In genomic region chr4:183503497-183504063, GRCh38 we compare ENCODE assay signal across 8 cellular contexts. TPM values are rescaled to one million over a fixed set of nuclear protein-coding genes. Genes with fewer than 3 reads are reported as not detected.
DNase-seq lines count a peak whose midpoint lies in the region; ATAC-seq and TF ChIP-seq lines count a peak whose summit lies in the region.

No MANE protein-coding gene starts in this region.

- H3K79me1 ChIP-seq in H9 (ENCODE audit: insufficient read depth, low read depth, low read length, poor library complexity, severe bottlenecking) = no peaks in the 10 kb centered on the region

- no peak for TF ChIP-seq CTCF in H9 (conservative IDR thresholded peaks at IDR 0.05)

- H4K5ac ChIP-seq in H9 (ENCODE audit: insufficient read length, low read depth, low read length) = no peak overlapping the region

- H2BK120ac ChIP-seq in H9 (ENCODE audit: low read depth, low read length, poor library complexity, severe bottlenecking) = no peak overlapping the region

- DNase-seq in activated T-cell treated with anti-CD3 and anti-CD28 coated beads, Interleukin-2, amount 50 U/mL, for 24 hours = no peak
- DNase-seq in activated T-cell treated with anti-CD3 and anti-CD28 coated beads for 4 hours (no peak), H9 (no peak), NCI-H146 (lab: John Stamatoyannopoulos, UW) (peak; percentile 73), Ammon's horn (ENCODE audit: low spot score) (no peak)
- peak in 1 of 10 donors; percentile 63 for DNase-seq in naive thymus-derived CD8-positive, alpha-beta T cell
- DNase-seq in stimulated activated CD4-positive, alpha-beta T cell treated with anti-CD3 and anti-CD28 coated beads, Interleukin-4, amount 100 ng/mL, for 24 hours = no peak

- peaks cover 42% of the 10 kb centered on the region for H3K4me1 Mint-ChIP-seq in activated T-cell treated with anti-CD3 and anti-CD28 coated beads, Interleukin-2, amount 50 U/mL, for 24 hours (ENCODE audit: low read depth)
- peaks cover 13 to 18% of the 10 kb centered on the region in 2 experiments for H3K4me1 Mint-ChIP-seq in H9
- H3K4me1 Mint-ChIP-seq in naive thymus-derived CD8-positive, alpha-beta T cell = peaks cover 18 to 50% (median 40%) of the 10 kb centered on the region in 4 donors

- H3K14ac ChIP-seq in H9 (ENCODE audit: insufficient read depth, low read length) = peak overlapping the region; percentile 81; the same call in 1 of the 2 replicates

- no peaks in the 10 kb centered on the region for H4K20me1 ChIP-seq in H9 (ENCODE audit: control insufficient read depth, insufficient read depth, insufficient read length)

- H3K9ac ChIP-seq in H9 (ENCODE audit: extremely low read depth, insufficient read length, low read length) = peak overlapping the region; percentile 48

- no peak overlapping the region for H3K4ac ChIP-seq in H9 (ENCODE audit: low read depth, low read length)

- H4K91ac ChIP-seq in H9 (ENCODE audit: insufficient read length, low read depth, low read length) = no peak overlapping the region

- no peak overlapping the region for H3T11ph ChIP-seq in H9 (ENCODE audit: low read length)

- H4K8ac ChIP-seq in H9 (replicated peaks; ENCODE audit: insufficient read length, low read depth, low read length) = no peak overlapping the region

- peak overlapping the region; percentile 6 for H3K27ac ChIP-seq in H9 (ENCODE audit: insufficient read length, low read depth, low read length)
- peak overlapping the region; percentile 88 for H3K27ac ChIP-seq in cingulate gyrus (ENCODE audit: low read depth, low read length)

- H2BK12ac ChIP-seq in H9 (ENCODE audit: insufficient read length, low read depth, low read length) = no peak overlapping the region

- H3K4me2 ChIP-seq in H9 (ENCODE audit: insufficient read depth, insufficient read length, low read length) = peak overlapping the region; percentile 89

- H2BK5ac ChIP-seq in H9 (ENCODE audit: insufficient read length, low read length) = no peak overlapping the region

- H3K23me2 ChIP-seq in H9 (ENCODE audit: insufficient read length, low read depth, low read length, poor library complexity, severe bottlenecking) = peaks cover 9% of the 10 kb centered on the region

- H3K4me3 Mint-ChIP-seq in activated T-cell treated with anti-CD3 and anti-CD28 coated beads, Interleukin-2, amount 50 U/mL, for 24 hours = peak overlapping the region; percentile 82
- peak overlapping the region; percentile 75 to 91 for H3K4me3 Mint-ChIP-seq in H9
- H3K4me3 Mint-ChIP-seq in naive thymus-derived CD8-positive, alpha-beta T cell = peak overlapping the region; percentile 84 to 97 (median 93)

- H3K56ac ChIP-seq in H9 (ENCODE audit: insufficient read length, low read depth, low read length) = no peak overlapping the region

- peak overlapping the region; percentile 6 for H2AFZ ChIP-seq in H9 (ENCODE audit: low read length)

- H2BK15ac ChIP-seq in H9 (ENCODE audit: low read depth, low read length) = no peak overlapping the region

- H3K79me2 ChIP-seq in H9 (ENCODE audit: insufficient read depth, low read length) = peaks cover 2% of the 10 kb centered on the region; the same call in 1 of the 2 replicates

- peak; percentile 8 to 9 for ATAC-seq in naive thymus-derived CD8-positive, alpha-beta T cell

- no peak overlapping the region for H2AK5ac ChIP-seq in H9 (ENCODE audit: insufficient read length, low read length)

- H2BK20ac ChIP-seq in H9 (ENCODE audit: low read depth, low read length, poor library complexity, severe bottlenecking) = no peak overlapping the region

- H3K9me3 Mint-ChIP-seq in activated T-cell treated with anti-CD3 and anti-CD28 coated beads, Interleukin-2, amount 50 U/mL, for 24 hours = no peaks in the 10 kb centered on the region
- H3K9me3 Mint-ChIP-seq in H9 = no peaks in the 10 kb centered on the region
- H3K9me3 Mint-ChIP-seq in naive thymus-derived CD8-positive, alpha-beta T cell = no peaks in the 10 kb centered on the region

- no CpG with 5 or more reads among the region's 15 CpGs for whole genome bisulfite sequencing in H9 (ENCODE audit: extremely low coverage, insufficient read length, low lambda C conversion rate)

- H3K23ac ChIP-seq in H9 (ENCODE audit: insufficient read length, low read depth, low read length) = no peak overlapping the region

- POLR2A ChIA-PET in naive thymus-derived CD8-positive, alpha-beta T cell (lab: Charles Lee) = interaction anchor here (0.5 to 7.2 kb wide), 11 partner anchors 16 to 991 kb away, joined by 3 to 77 read pairs (median 4); partner anchors contain the start of genes CDKN2AIP, RWDD4 and TRAPPC11

- H3K36me3 Mint-ChIP-seq in activated T-cell treated with anti-CD3 and anti-CD28 coated beads, Interleukin-2, amount 50 U/mL, for 24 hours (ENCODE audit: low read depth) = peaks cover 8% of the 10 kb centered on the region
- no peaks in the 10 kb centered on the region for H3K36me3 Mint-ChIP-seq in H9 (ENCODE audit: insufficient read depth in 1 of 3, low read depth in 3 of 3)
- no peaks in the 10 kb centered on the region for H3K36me3 Mint-ChIP-seq in naive thymus-derived CD8-positive, alpha-beta T cell

- peak overlapping the region; percentile 89 for H3K27ac Mint-ChIP-seq in activated T-cell treated with anti-CD3 and anti-CD28 coated beads, Interleukin-2, amount 50 U/mL, for 24 hours
- peak overlapping the region; percentile 78 to 96 (median 84) for H3K27ac Mint-ChIP-seq in H9
- peak overlapping the region; percentile 85 to 99 (median 96) for H3K27ac Mint-ChIP-seq in naive thymus-derived CD8-positive, alpha-beta T cell

- peak overlapping the region; percentile 1 for H3K18ac ChIP-seq in H9 (ENCODE audit: insufficient read length, low read depth, low read length)

- H3K9me3 ChIP-seq in H9 (ENCODE audit: control insufficient read depth, low read depth, low read length) = no peaks in the 10 kb centered on the region

- no peaks in the 10 kb centered on the region for H3K27me3 Mint-ChIP-seq in activated T-cell treated with anti-CD3 and anti-CD28 coated beads, Interleukin-2, amount 50 U/mL, for 24 hours
- no peaks in the 10 kb centered on the region for H3K27me3 Mint-ChIP-seq in H9 (ENCODE audit: low read depth)
- no peaks in the 10 kb centered on the region for H3K27me3 Mint-ChIP-seq in naive thymus-derived CD8-positive, alpha-beta T cell

- H3K4me1 ChIP-seq in H9 (ENCODE audit: insufficient read depth, low read length) = no peaks in the 10 kb centered on the region; the same call in 1 of the 2 replicates

- H3K27me3 ChIP-seq in H9 (ENCODE audit: insufficient read depth, low read length) = no peaks in the 10 kb centered on the region

RNA-seq across cellular contexts. Expression of gene ING2, which starts 1.3 kb away (rescaled TPM):
- total RNA-seq in H9 (2021) = 16.9 and 18.6 TPM in 2 replicates
- total RNA-seq in naive thymus-derived CD8-positive, alpha-beta T cell = 10 to 100 TPM; 10.9 to 11.7 TPM
- 10 to 100 TPM; 11.4 to 16.1 (median 13.2) TPM for polyA plus RNA-seq in naive thymus-derived CD8-positive, alpha-beta T cell

RNA-seq across cellular contexts. Expression of gene CDKN2AIP, which starts 59.1 kb away (rescaled TPM):
- total RNA-seq in H9 (2021) = 23.0 and 24.0 TPM in 2 replicates
- 10 to 100 TPM; 69.9 to 78.2 TPM for total RNA-seq in naive thymus-derived CD8-positive, alpha-beta T cell
- polyA plus RNA-seq in naive thymus-derived CD8-positive, alpha-beta T cell = 10 to 100 TPM; 28.2 to 45.4 (median 30.9) TPM
